Comparison of ENCODE assay signal across 11 cellular contexts in genomic region chr2:134021830-134022524, GRCh38.
DNase-seq lines count a peak whose midpoint lies in the region; ATAC-seq and TF ChIP-seq lines count a peak whose summit lies in the region.
"Had no signal": no experiment of that assay in that cellular context is flagged by ENCODE, and none has a peak within 500 bp of the region (broad histone marks: within the 10 kb centered on the region; RNA-seq: fewer than 3 reads in every experiment).

No MANE protein-coding gene starts in this region.

- CTCF ChIA-PET in activated CD8-positive, alpha-beta T cell treated with anti-CD3 and anti-CD28 coated beads for 36 hours (lab: Charles Lee): no interaction called here
- CTCF ChIA-PET in activated CD8-positive, alpha-beta T cell treated with anti-CD3 and anti-CD28 coated beads, Interleukin-2, amount 10 ng/mL, durations not matched to agents 7 days and 5 days (lab: Charles Lee): no interaction called here
- CTCF ChIA-PET in naive thymus-derived CD4-positive, alpha-beta T cell (lab: Charles Lee): interaction anchor here (0.6 kb wide), 1 partner anchor 35 kb away, joined by 3 read pairs; no protein-coding TSS in a partner anchor

- peak; percentile 42 for ATAC-seq in activated CD8-positive, alpha-beta T cell treated with anti-CD3 and anti-CD28 coated beads for 36 hours
- ATAC-seq in activated CD8-positive, alpha-beta T cell treated with anti-CD3 and anti-CD28 coated beads, Interleukin-2, amount 10 ng/mL, durations not matched to agents 7 days and 5 days: no peak
- peak; percentile 99 for ATAC-seq in GM21723 (IDR thresholded peaks at IDR 0.05; ENCODE audit: unreplicated experiment)
- ATAC-seq in HG03354 (IDR thresholded peaks at IDR 0.05; ENCODE audit: poor library complexity, severe bottlenecking, unreplicated experiment): peak; percentile 98
- peak; percentile 93 for ATAC-seq in stimulated activated effector memory CD8-positive, alpha-beta T cell treated with anti-CD3 and anti-CD28 coated beads, Interleukin-12 subunit alpha, Interleukin-12 subunit beta, amount 100 ng/mL, for 72 hours
- no peak for ATAC-seq in gastrocnemius medialis
- ATAC-seq in naive thymus-derived CD4-positive, alpha-beta T cell: no peak
- ATAC-seq: body of pancreas had no signal

- no peak for TF ChIP-seq POLR2A in gastrocnemius medialis (IDR thresholded peaks at IDR 0.05)

- H3K27ac Mint-ChIP-seq in activated CD8-positive, alpha-beta T cell treated with anti-CD3 and anti-CD28 coated beads for 36 hours: no peak overlapping the region
- H3K27ac Mint-ChIP-seq in activated CD8-positive, alpha-beta T cell treated with anti-CD3 and anti-CD28 coated beads, Interleukin-2, amount 10 ng/mL, durations not matched to agents 7 days and 5 days: no peak overlapping the region
- H3K27ac Mint-ChIP-seq in stimulated activated effector memory CD8-positive, alpha-beta T cell treated with anti-CD3 and anti-CD28 coated beads, Interleukin-12 subunit alpha, Interleukin-12 subunit beta, amount 100 ng/mL, for 72 hours: no peak overlapping the region
- no peak overlapping the region for H3K27ac Mint-ChIP-seq in naive thymus-derived CD4-positive, alpha-beta T cell

- H3K4me1 ChIP-seq in gastrocnemius medialis: no peaks in the 10 kb centered on the region
- H3K4me1 ChIP-seq in naive thymus-derived CD4-positive, alpha-beta T cell (ENCODE audit: control insufficient read depth in 2 of 2, insufficient read depth in 2 of 2, low read length in 2 of 2): peaks cover 0 to 18% of the 10 kb centered on the region in 2 donors
- H3K4me1 ChIP-seq: body of pancreas had no signal

- H3K27me3 Mint-ChIP-seq in activated CD8-positive, alpha-beta T cell treated with anti-CD3 and anti-CD28 coated beads for 36 hours: peaks cover 19% of the 10 kb centered on the region
- H3K27me3 Mint-ChIP-seq in activated CD8-positive, alpha-beta T cell treated with anti-CD3 and anti-CD28 coated beads, Interleukin-2, amount 10 ng/mL, durations not matched to agents 7 days and 5 days (ENCODE audit: low read depth): peaks cover 18% of the 10 kb centered on the region
- H3K27me3 Mint-ChIP-seq in naive thymus-derived CD4-positive, alpha-beta T cell: peaks cover 9 to 18% (median 16%) of the 10 kb centered on the region in 5 donors

- H3K4me3 Mint-ChIP-seq in activated CD8-positive, alpha-beta T cell treated with anti-CD3 and anti-CD28 coated beads for 36 hours: no peak overlapping the region
- no peak overlapping the region for H3K4me3 Mint-ChIP-seq in activated CD8-positive, alpha-beta T cell treated with anti-CD3 and anti-CD28 coated beads, Interleukin-2, amount 10 ng/mL, durations not matched to agents 7 days and 5 days
- H3K4me3 Mint-ChIP-seq in stimulated activated effector memory CD8-positive, alpha-beta T cell treated with anti-CD3 and anti-CD28 coated beads, Interleukin-12 subunit alpha, Interleukin-12 subunit beta, amount 100 ng/mL, for 72 hours: no peak overlapping the region
- no peak overlapping the region for H3K4me3 Mint-ChIP-seq in naive thymus-derived CD4-positive, alpha-beta T cell

- intact Hi-C loops in activated CD8-positive, alpha-beta T cell treated with anti-CD3 and anti-CD28 coated beads for 36 hours (cut with micrococcal nuclease): no loop called here
- intact Hi-C loops in gastrocnemius medialis (cut with DNase I; ENCODE audit: low total_unique reads): no loop called here
- intact Hi-C loops in naive thymus-derived CD4-positive, alpha-beta T cell (cut with micrococcal nuclease): no loop called here

- no peak overlapping the region for H3K27ac ChIP-seq in gastrocnemius medialis
- no peak overlapping the region for H3K27ac ChIP-seq in naive thymus-derived CD4-positive, alpha-beta T cell (ENCODE audit: low read depth, low read length)
- H3K27ac ChIP-seq: body of pancreas, thyroid gland had no signal

- no peaks in the 10 kb centered on the region for H3K9me3 ChIP-seq in gastrocnemius medialis
- no peaks in the 10 kb centered on the region for H3K9me3 ChIP-seq in naive thymus-derived CD4-positive, alpha-beta T cell (ENCODE audit: control insufficient read depth in 2 of 3, low read length in 3 of 3)
- H3K9me3 ChIP-seq: body of pancreas, thyroid gland had no signal

- H3K4me1 Mint-ChIP-seq in activated CD8-positive, alpha-beta T cell treated with anti-CD3 and anti-CD28 coated beads for 36 hours (ENCODE audit: low read depth): peaks cover 13% of the 10 kb centered on the region
- peaks cover 12% of the 10 kb centered on the region for H3K4me1 Mint-ChIP-seq in activated CD8-positive, alpha-beta T cell treated with anti-CD3 and anti-CD28 coated beads, Interleukin-2, amount 10 ng/mL, durations not matched to agents 7 days and 5 days (ENCODE audit: low read depth)
- H3K4me1 Mint-ChIP-seq in stimulated activated effector memory CD8-positive, alpha-beta T cell treated with anti-CD3 and anti-CD28 coated beads, Interleukin-12 subunit alpha, Interleukin-12 subunit beta, amount 100 ng/mL, for 72 hours: peaks cover 22% of the 10 kb centered on the region
- peaks cover 0 to 16% (median 11%) of the 10 kb centered on the region in 7 donors for H3K4me1 Mint-ChIP-seq in naive thymus-derived CD4-positive, alpha-beta T cell

- POLR2A ChIA-PET in activated CD8-positive, alpha-beta T cell treated with anti-CD3 and anti-CD28 coated beads for 36 hours (lab: Charles Lee): no interaction called here
- POLR2A ChIA-PET in activated CD8-positive, alpha-beta T cell treated with anti-CD3 and anti-CD28 coated beads, Interleukin-2, amount 10 ng/mL, durations not matched to agents 7 days and 5 days (lab: Charles Lee): no interaction called here
- POLR2A ChIA-PET in naive thymus-derived CD4-positive, alpha-beta T cell (lab: Charles Lee): no interaction called here

- H3K36me3 Mint-ChIP-seq in activated CD8-positive, alpha-beta T cell treated with anti-CD3 and anti-CD28 coated beads for 36 hours (ENCODE audit: low read depth): no peaks in the 10 kb centered on the region
- no peaks in the 10 kb centered on the region for H3K36me3 Mint-ChIP-seq in activated CD8-positive, alpha-beta T cell treated with anti-CD3 and anti-CD28 coated beads, Interleukin-2, amount 10 ng/mL, durations not matched to agents 7 days and 5 days (ENCODE audit: low read depth)
- H3K36me3 Mint-ChIP-seq in stimulated activated effector memory CD8-positive, alpha-beta T cell treated with anti-CD3 and anti-CD28 coated beads, Interleukin-12 subunit alpha, Interleukin-12 subunit beta, amount 100 ng/mL, for 72 hours: no peaks in the 10 kb centered on the region
- H3K36me3 Mint-ChIP-seq in naive thymus-derived CD4-positive, alpha-beta T cell: no peaks in the 10 kb centered on the region

- TF ChIP-seq CTCF in activated CD8-positive, alpha-beta T cell treated with anti-CD3 and anti-CD28 coated beads for 36 hours (IDR thresholded peaks at IDR 0.05): no peak
- no peak for TF ChIP-seq CTCF in gastrocnemius medialis (IDR thresholded peaks at IDR 0.05 in 4 of 5, conservative IDR thresholded peaks at IDR 0.05 in 1 of 5)

- no peak overlapping the region for H3K4me3 ChIP-seq in gastrocnemius medialis
- H3K4me3 ChIP-seq in naive thymus-derived CD4-positive, alpha-beta T cell (ENCODE audit: low read length): no peak overlapping the region
- H3K4me3 ChIP-seq: body of pancreas, thyroid gland had no signal

- H3K27me3 ChIP-seq in gastrocnemius medialis: no peaks in the 10 kb centered on the region
- H3K27me3 ChIP-seq in naive thymus-derived CD4-positive, alpha-beta T cell (ENCODE audit: control insufficient read depth in 2 of 2, insufficient read depth in 2 of 2, low read length in 2 of 2): no peaks in the 10 kb centered on the region
- H3K27me3 ChIP-seq: body of pancreas, thyroid gland had no signal

- peak; percentile 7 for DNase-seq in activated CD8-positive, alpha-beta T cell treated with anti-CD3 and anti-CD28 coated beads for 36 hours
- no peak for DNase-seq in activated CD8-positive, alpha-beta T cell treated with anti-CD3 and anti-CD28 coated beads, Interleukin-2, amount 10 ng/mL, durations not matched to agents 7 days and 5 days
- DNase-seq in stimulated activated effector memory CD8-positive, alpha-beta T cell treated with anti-CD3 and anti-CD28 coated beads, Interleukin-12 subunit alpha, Interleukin-12 subunit beta, amount 100 ng/mL, for 72 hours (ENCODE audit: low spot score in 2 of 2): no peak
- DNase-seq in gastrocnemius medialis: no peak
- DNase-seq in naive thymus-derived CD4-positive, alpha-beta T cell: no peak
- DNase-seq in NCI-H2029 treated with DMSO at 0.1 percent for 48 hours (lab: John Stamatoyannopoulos, UW): no peak
- DNase-seq: activated CD4-positive, alpha-beta T cell treated with anti-CD3 and anti-CD28 coated beads for 1 hour; body of pancreas; thyroid gland had no signal

- in situ Hi-C loops in gastrocnemius medialis (cut with MboI; ENCODE audit: low sequenced_read_pairs in 4 of 4): no loop called here

- no peaks in the 10 kb centered on the region for H3K36me3 ChIP-seq in gastrocnemius medialis
- no peaks in the 10 kb centered on the region for H3K36me3 ChIP-seq in naive thymus-derived CD4-positive, alpha-beta T cell (ENCODE audit: control insufficient read depth in 2 of 3, insufficient read depth in 3 of 3, low read length in 3 of 3)
- H3K36me3 ChIP-seq: thyroid gland had no signal

- H3K9me3 Mint-ChIP-seq in activated CD8-positive, alpha-beta T cell treated with anti-CD3 and anti-CD28 coated beads for 36 hours: no peaks in the 10 kb centered on the region
- H3K9me3 Mint-ChIP-seq in activated CD8-positive, alpha-beta T cell treated with anti-CD3 and anti-CD28 coated beads, Interleukin-2, amount 10 ng/mL, durations not matched to agents 7 days and 5 days (ENCODE audit: insufficient read depth): no peaks in the 10 kb centered on the region
- H3K9me3 Mint-ChIP-seq in stimulated activated effector memory CD8-positive, alpha-beta T cell treated with anti-CD3 and anti-CD28 coated beads, Interleukin-12 subunit alpha, Interleukin-12 subunit beta, amount 100 ng/mL, for 72 hours: no peaks in the 10 kb centered on the region
- H3K9me3 Mint-ChIP-seq in naive thymus-derived CD4-positive, alpha-beta T cell: no peaks in the 10 kb centered on the region

Comparison
In these comparisons a context has a peak if more than half of its experiments do, and no peak if none do; other contexts are left out.
1. ATAC-seq: peak in activated CD8-positive, alpha-beta T cell treated with anti-CD3 and anti-CD28 coated beads for 36 hours (single experiment), GM21723 (single experiment), HG03354 (single experiment) and stimulated activated effector memory CD8-positive, alpha-beta T cell treated with anti-CD3 and anti-CD28 coated beads, Interleukin-12 subunit alpha, Interleukin-12 subunit beta, amount 100 ng/mL, for 72 hours (single experiment); none in activated CD8-positive, alpha-beta T cell treated with anti-CD3 and anti-CD28 coated beads, Interleukin-2, amount 10 ng/mL, durations not matched to agents 7 days and 5 days (single experiment), gastrocnemius medialis (0 of 2) and naive thymus-derived CD4-positive, alpha-beta T cell (single experiment).